Comparison of ENCODE assay signal across 11 cellular contexts in the genomic region with DNA sequence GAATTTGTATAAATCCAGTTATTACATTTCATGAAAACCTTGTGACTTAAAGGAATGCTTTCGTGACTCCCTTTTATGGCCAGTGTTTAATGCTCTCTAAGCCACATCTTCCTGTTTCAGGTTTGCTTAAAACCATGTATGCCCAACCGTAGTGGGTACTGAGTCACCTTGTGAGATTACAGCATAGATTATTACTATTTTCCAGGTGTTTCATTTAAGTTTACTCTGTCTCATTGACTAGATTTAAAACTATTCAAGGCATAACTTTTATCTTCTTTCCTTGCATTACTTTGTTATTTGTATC. TPM values are rescaled to one million over a fixed set of nuclear protein-coding genes. Genes with fewer than 3 reads are reported as not detected.
DNase-seq lines count a peak whose midpoint lies in the region; ATAC-seq lines count a peak whose summit lies in the region.
"Had no signal": no experiment of that assay in that cellular context is flagged by ENCODE, and none has a peak within 500 bp of the region (broad histone marks: within the 10 kb centered on the region; RNA-seq: fewer than 3 reads in every experiment).

No MANE protein-coding gene starts in this region.

- DNase-seq in activated naive CD4-positive, alpha-beta T cell treated with anti-CD3 and anti-CD28 coated beads for 36 hours = peak; percentile 48
- no peak for DNase-seq in activated naive CD4-positive, alpha-beta T cell (lab: John Stamatoyannopoulos, UW)
- peak; percentile 30 for DNase-seq in activated naive CD4-positive, alpha-beta T cell treated with anti-CD3 and anti-CD28 coated beads, Interleukin-2, amount 10 ng/mL, durations not matched to agents 7 days and 5 days
- no peak for DNase-seq in stimulated activated effector memory CD8-positive, alpha-beta T cell treated with anti-CD3 and anti-CD28 coated beads, Interleukin-12 subunit alpha, Interleukin-12 subunit beta, amount 100 ng/mL, for 72 hours (ENCODE audit: low spot score in 2 of 2)
- no peak for DNase-seq in NCI-H1092 treated with DMSO at 0.1 percent for 48 hours (lab: John Stamatoyannopoulos, UW)
- DNase-seq in NCI-H187 treated with DMSO at 0.1 percent for 48 hours (lab: John Stamatoyannopoulos, UW) = no peak
- no peak for DNase-seq in DMS53 treated with DMSO at 0.1 percent for 48 hours (lab: John Stamatoyannopoulos, UW; ENCODE audit: unreplicated experiment)
- DNase-seq: foreskin melanocyte; NK-92 treated with Interleukin-12 subunit alpha and Interleukin-12 subunit beta, amount 100 ng/mL, for 24 hours; spleen had no signal

- no peaks in the 10 kb centered on the region for H3K27me3 Mint-ChIP-seq in activated naive CD4-positive, alpha-beta T cell treated with anti-CD3 and anti-CD28 coated beads for 36 hours (ENCODE audit: low read depth)
- H3K27me3 Mint-ChIP-seq in activated naive CD4-positive, alpha-beta T cell treated with anti-CD3 and anti-CD28 coated beads, Interleukin-2, amount 10 ng/mL, durations not matched to agents 7 days and 5 days = no peaks in the 10 kb centered on the region

- H3K9me3 Mint-ChIP-seq in activated naive CD4-positive, alpha-beta T cell treated with anti-CD3 and anti-CD28 coated beads for 36 hours = no peaks in the 10 kb centered on the region
- H3K9me3 Mint-ChIP-seq in activated naive CD4-positive, alpha-beta T cell treated with anti-CD3 and anti-CD28 coated beads, Interleukin-2, amount 10 ng/mL, durations not matched to agents 7 days and 5 days = no peaks in the 10 kb centered on the region
- H3K9me3 Mint-ChIP-seq in stimulated activated effector memory CD8-positive, alpha-beta T cell treated with anti-CD3 and anti-CD28 coated beads, Interleukin-12 subunit alpha, Interleukin-12 subunit beta, amount 100 ng/mL, for 72 hours = no peaks in the 10 kb centered on the region

- CTCF ChIA-PET in activated naive CD4-positive, alpha-beta T cell treated with anti-CD3 and anti-CD28 coated beads for 36 hours (lab: Charles Lee) = interaction anchor here (2.0 kb wide), 1 partner anchor 39 kb away, joined by 8 read pairs; a partner anchor contains a TSS
- CTCF ChIA-PET in activated naive CD4-positive, alpha-beta T cell treated with anti-CD3 and anti-CD28 coated beads, Interleukin-2, amount 10 ng/mL, durations not matched to agents 7 days and 5 days (lab: Charles Lee) = interaction anchor here (0.9 to 1.3 kb wide), 3 partner anchors 23 to 220 kb away, joined by 3 to 4 read pairs (median 3); a partner anchor contains a TSS

- peak; percentile 59 for ATAC-seq in HG03378 (IDR thresholded peaks at IDR 0.05; ENCODE audit: unreplicated experiment)
- ATAC-seq in stimulated activated effector memory CD8-positive, alpha-beta T cell treated with anti-CD3 and anti-CD28 coated beads, Interleukin-12 subunit alpha, Interleukin-12 subunit beta, amount 100 ng/mL, for 72 hours = peak; percentile 94

- peaks cover 33% of the 10 kb centered on the region for H3K36me3 Mint-ChIP-seq in activated naive CD4-positive, alpha-beta T cell treated with anti-CD3 and anti-CD28 coated beads for 36 hours (ENCODE audit: low read depth)
- peaks cover 57% of the 10 kb centered on the region for H3K36me3 Mint-ChIP-seq in activated naive CD4-positive, alpha-beta T cell treated with anti-CD3 and anti-CD28 coated beads, Interleukin-2, amount 10 ng/mL, durations not matched to agents 7 days and 5 days
- peaks cover 81% of the 10 kb centered on the region for H3K36me3 Mint-ChIP-seq in stimulated activated effector memory CD8-positive, alpha-beta T cell treated with anti-CD3 and anti-CD28 coated beads, Interleukin-12 subunit alpha, Interleukin-12 subunit beta, amount 100 ng/mL, for 72 hours

- H3K27ac Mint-ChIP-seq in activated naive CD4-positive, alpha-beta T cell treated with anti-CD3 and anti-CD28 coated beads for 36 hours = peak overlapping the region; percentile 87
- H3K27ac Mint-ChIP-seq in activated naive CD4-positive, alpha-beta T cell treated with anti-CD3 and anti-CD28 coated beads, Interleukin-2, amount 10 ng/mL, durations not matched to agents 7 days and 5 days = peak overlapping the region; percentile 96
- peak overlapping the region; percentile 75 for H3K27ac Mint-ChIP-seq in stimulated activated effector memory CD8-positive, alpha-beta T cell treated with anti-CD3 and anti-CD28 coated beads, Interleukin-12 subunit alpha, Interleukin-12 subunit beta, amount 100 ng/mL, for 72 hours

- H3K4me1 Mint-ChIP-seq in activated naive CD4-positive, alpha-beta T cell treated with anti-CD3 and anti-CD28 coated beads for 36 hours (ENCODE audit: low read depth) = peaks cover 40% of the 10 kb centered on the region
- H3K4me1 Mint-ChIP-seq in activated naive CD4-positive, alpha-beta T cell treated with anti-CD3 and anti-CD28 coated beads, Interleukin-2, amount 10 ng/mL, durations not matched to agents 7 days and 5 days = peaks cover 60% of the 10 kb centered on the region
- peaks cover 38% of the 10 kb centered on the region for H3K4me1 Mint-ChIP-seq in stimulated activated effector memory CD8-positive, alpha-beta T cell treated with anti-CD3 and anti-CD28 coated beads, Interleukin-12 subunit alpha, Interleukin-12 subunit beta, amount 100 ng/mL, for 72 hours

- no peak overlapping the region for H3K4me3 Mint-ChIP-seq in activated naive CD4-positive, alpha-beta T cell treated with anti-CD3 and anti-CD28 coated beads for 36 hours
- H3K4me3 Mint-ChIP-seq in activated naive CD4-positive, alpha-beta T cell treated with anti-CD3 and anti-CD28 coated beads, Interleukin-2, amount 10 ng/mL, durations not matched to agents 7 days and 5 days = peak overlapping the region; percentile 61
- H3K4me3 Mint-ChIP-seq in stimulated activated effector memory CD8-positive, alpha-beta T cell treated with anti-CD3 and anti-CD28 coated beads, Interleukin-12 subunit alpha, Interleukin-12 subunit beta, amount 100 ng/mL, for 72 hours = peak overlapping the region; percentile 24

- intact Hi-C loops in activated naive CD4-positive, alpha-beta T cell treated with anti-CD3 and anti-CD28 coated beads for 36 hours (cut with micrococcal nuclease) = loop anchor here (1.0 kb wide), 7 partner anchors 42 to 442 kb away; a partner anchor contains a TSS

RNA-seq across cellular contexts. Expression of a gene that starts 40.1 kb away (rescaled TPM):
- total RNA-seq in activated naive CD4-positive, alpha-beta T cell treated with anti-CD3 and anti-CD28 coated beads for 36 hours = 1 to 10 TPM; 6.1 to 6.2 TPM

Comparison
In these comparisons a context has a peak if more than half of its experiments do, and no peak if none do; other contexts are left out.
1. DNase-seq: peak in activated naive CD4-positive, alpha-beta T cell treated with anti-CD3 and anti-CD28 coated beads for 36 hours (single experiment) and activated naive CD4-positive, alpha-beta T cell treated with anti-CD3 and anti-CD28 coated beads, Interleukin-2, amount 10 ng/mL, durations not matched to agents 7 days and 5 days (single experiment); none in activated naive CD4-positive, alpha-beta T cell (0 of 4), stimulated activated effector memory CD8-positive, alpha-beta T cell treated with anti-CD3 and anti-CD28 coated beads, Interleukin-12 subunit alpha, Interleukin-12 subunit beta, amount 100 ng/mL, for 72 hours (0 of 2), NCI-H1092 treated with DMSO at 0.1 percent for 48 hours (single experiment), NCI-H187 treated with DMSO at 0.1 percent for 48 hours (single experiment) and DMS53 treated with DMSO at 0.1 percent for 48 hours (single experiment).
2. Peak in every context shown above with its lines, with median percentiles within 50 percentile points of each other: H3K27ac Mint-ChIP-seq.